1 cellular context compared by ENCODE assay signal in genomic region chrX:154751121-154751668, GRCh38.
TF ChIP-seq lines count a peak whose summit lies in the region.

No MANE protein-coding gene starts in this region.

TF ChIP-seq in K562, 482 proteins besides CTCF, POLR2A, EP300 and RAD21 (continued from another document and continues in another):
- TF ChIP-seq, protein P1, sequence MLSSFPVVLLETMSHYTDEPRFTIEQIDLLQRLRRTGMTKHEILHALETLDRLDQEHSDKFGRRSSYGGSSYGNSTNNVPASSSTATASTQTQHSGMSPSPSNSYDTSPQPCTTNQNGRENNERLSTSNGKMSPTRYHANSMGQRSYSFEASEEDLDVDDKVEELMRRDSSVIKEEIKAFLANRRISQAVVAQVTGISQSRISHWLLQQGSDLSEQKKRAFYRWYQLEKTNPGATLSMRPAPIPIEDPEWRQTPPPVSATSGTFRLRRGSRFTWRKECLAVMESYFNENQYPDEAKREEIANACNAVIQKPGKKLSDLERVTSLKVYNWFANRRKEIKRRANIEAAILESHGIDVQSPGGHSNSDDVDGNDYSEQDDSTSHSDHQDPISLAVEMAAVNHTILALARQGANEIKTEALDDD (IDR thresholded peaks at IDR 0.05): no peak
- no peak for TF ChIP-seq ZBED1 (IDR thresholded peaks at IDR 0.05)
- TF ChIP-seq YY1 (IDR thresholded peaks at IDR 0.05; ENCODE audit: borderline replicate concordance in 1 of 3, control insufficient read depth in 1 of 3, extremely low read depth in 1 of 3, insufficient read depth in 3 of 3, insufficient read length in 1 of 3, insufficient replicate concordance in 2 of 3, low read depth in 1 of 3, low read length in 2 of 3): no peak
- no peak for TF ChIP-seq STAT5A (IDR thresholded peaks at IDR 0.05; ENCODE audit: borderline replicate concordance, low read length)
- TF ChIP-seq ZNF212 (CRISPR knock-in tag; IDR thresholded peaks at IDR 0.05): no peak
- TF ChIP-seq MTA3 (IDR thresholded peaks at IDR 0.05; ENCODE audit: borderline replicate concordance): no peak
- TF ChIP-seq NONO (IDR thresholded peaks at IDR 0.05; ENCODE audit: low read depth in 2 of 2, low read length in 1 of 2): no peak
- no peak for TF ChIP-seq ZNF140 (CRISPR knock-in tag; IDR thresholded peaks at IDR 0.05)
- no peak; the same call in 1 of the 2 replicates for TF ChIP-seq ZNF263 (CRISPR knock-in tag; IDR thresholded peaks at IDR 0.05; ENCODE audit: borderline replicate concordance)
- no peak for TF ChIP-seq ATF7 (IDR thresholded peaks at IDR 0.05)
- TF ChIP-seq RHOXF2B (CRISPR knock-in tag; conservative IDR thresholded peaks at IDR 0.05): no peak
- peak; percentile 61 for TF ChIP-seq POLR2B (IDR thresholded peaks at IDR 0.05; ENCODE audit: low read depth, partially characterized antibody)
- TF ChIP-seq ERF (CRISPR knock-in tag; IDR thresholded peaks at IDR 0.05): no peak
- TF ChIP-seq PRPF4 (IDR thresholded peaks at IDR 0.05; ENCODE audit: insufficient read depth, low read depth, low read length, poor library complexity, severe bottlenecking): no peak
- TF ChIP-seq TCF7 (IDR thresholded peaks at IDR 0.05; ENCODE audit: borderline replicate concordance): no peak
- TF ChIP-seq RFX1 (IDR thresholded peaks at IDR 0.05): no peak
- no peak for TF ChIP-seq HDAC6 (IDR thresholded peaks at IDR 0.05; ENCODE audit: low read depth, low read length)
- TF ChIP-seq, protein P2, sequence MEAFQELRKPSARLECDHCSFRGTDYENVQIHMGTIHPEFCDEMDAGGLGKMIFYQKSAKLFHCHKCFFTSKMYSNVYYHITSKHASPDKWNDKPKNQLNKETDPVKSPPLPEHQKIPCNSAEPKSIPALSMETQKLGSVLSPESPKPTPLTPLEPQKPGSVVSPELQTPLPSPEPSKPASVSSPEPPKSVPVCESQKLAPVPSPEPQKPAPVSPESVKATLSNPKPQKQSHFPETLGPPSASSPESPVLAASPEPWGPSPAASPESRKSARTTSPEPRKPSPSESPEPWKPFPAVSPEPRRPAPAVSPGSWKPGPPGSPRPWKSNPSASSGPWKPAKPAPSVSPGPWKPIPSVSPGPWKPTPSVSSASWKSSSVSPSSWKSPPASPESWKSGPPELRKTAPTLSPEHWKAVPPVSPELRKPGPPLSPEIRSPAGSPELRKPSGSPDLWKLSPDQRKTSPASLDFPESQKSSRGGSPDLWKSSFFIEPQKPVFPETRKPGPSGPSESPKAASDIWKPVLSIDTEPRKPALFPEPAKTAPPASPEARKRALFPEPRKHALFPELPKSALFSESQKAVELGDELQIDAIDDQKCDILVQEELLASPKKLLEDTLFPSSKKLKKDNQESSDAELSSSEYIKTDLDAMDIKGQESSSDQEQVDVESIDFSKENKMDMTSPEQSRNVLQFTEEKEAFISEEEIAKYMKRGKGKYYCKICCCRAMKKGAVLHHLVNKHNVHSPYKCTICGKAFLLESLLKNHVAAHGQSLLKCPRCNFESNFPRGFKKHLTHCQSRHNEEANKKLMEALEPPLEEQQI (IDR thresholded peaks at IDR 0.05): no peak
- TF ChIP-seq SETDB1 (IDR thresholded peaks at IDR 0.05; ENCODE audit: low read length): no peak
- peak; percentile 93 for TF ChIP-seq SPI1 (IDR thresholded peaks at IDR 0.05; ENCODE audit: borderline replicate concordance, low read depth, low read length)
- TF ChIP-seq HMG20B (CRISPR knock-in tag; IDR thresholded peaks at IDR 0.05): no peak
- TF ChIP-seq E2F1 (CRISPR knock-in tag; IDR thresholded peaks at IDR 0.05): no peak
- TF ChIP-seq CBX2 (IDR thresholded peaks at IDR 0.05; ENCODE audit: insufficient read depth, low read length, poor library complexity, severe bottlenecking): no peak
- no peak for TF ChIP-seq CHD2 (IDR thresholded peaks at IDR 0.05; ENCODE audit: low read depth, low read length)
- no peak for TF ChIP-seq ILK (tag; IDR thresholded peaks at IDR 0.05; ENCODE audit: borderline replicate concordance, low read depth)
- TF ChIP-seq ETV6 (IDR thresholded peaks at IDR 0.05; ENCODE audit: borderline replicate concordance in 1 of 2, low read depth in 2 of 2, low read length in 1 of 2): no peak
- TF ChIP-seq ETV6 (CRISPR knock-in tag; IDR thresholded peaks at IDR 0.05; ENCODE audit: borderline replicate concordance): no peak
- no peak for TF ChIP-seq RBM15 (IDR thresholded peaks at IDR 0.05; ENCODE audit: insufficient read depth, low read length)
- TF ChIP-seq, protein P3, sequence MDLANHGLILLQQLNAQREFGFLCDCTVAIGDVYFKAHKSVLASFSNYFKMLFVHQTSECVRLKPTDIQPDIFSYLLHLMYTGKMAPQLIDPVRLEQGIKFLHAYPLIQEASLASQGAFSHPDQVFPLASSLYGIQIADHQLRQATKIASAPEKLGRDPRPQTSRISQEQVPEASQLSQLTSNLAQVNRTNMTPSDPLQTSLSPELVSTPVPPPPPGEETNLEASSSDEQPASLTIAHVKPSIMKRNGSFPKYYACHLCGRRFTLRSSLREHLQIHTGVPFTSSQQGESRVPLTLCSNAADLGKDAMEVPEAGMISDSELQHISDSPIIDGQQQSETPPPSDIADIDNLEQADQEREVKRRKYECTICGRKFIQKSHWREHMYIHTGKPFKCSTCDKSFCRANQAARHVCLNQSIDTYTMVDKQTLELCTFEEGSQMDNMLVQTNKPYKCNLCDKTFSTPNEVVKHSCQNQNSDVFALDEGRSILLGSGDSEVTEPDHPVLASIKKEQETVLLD (IDR thresholded peaks at IDR 0.05): 0 out of 2 replicates have a peak, but pooled peaks have one; percentile 43
- TF ChIP-seq, protein P4, sequence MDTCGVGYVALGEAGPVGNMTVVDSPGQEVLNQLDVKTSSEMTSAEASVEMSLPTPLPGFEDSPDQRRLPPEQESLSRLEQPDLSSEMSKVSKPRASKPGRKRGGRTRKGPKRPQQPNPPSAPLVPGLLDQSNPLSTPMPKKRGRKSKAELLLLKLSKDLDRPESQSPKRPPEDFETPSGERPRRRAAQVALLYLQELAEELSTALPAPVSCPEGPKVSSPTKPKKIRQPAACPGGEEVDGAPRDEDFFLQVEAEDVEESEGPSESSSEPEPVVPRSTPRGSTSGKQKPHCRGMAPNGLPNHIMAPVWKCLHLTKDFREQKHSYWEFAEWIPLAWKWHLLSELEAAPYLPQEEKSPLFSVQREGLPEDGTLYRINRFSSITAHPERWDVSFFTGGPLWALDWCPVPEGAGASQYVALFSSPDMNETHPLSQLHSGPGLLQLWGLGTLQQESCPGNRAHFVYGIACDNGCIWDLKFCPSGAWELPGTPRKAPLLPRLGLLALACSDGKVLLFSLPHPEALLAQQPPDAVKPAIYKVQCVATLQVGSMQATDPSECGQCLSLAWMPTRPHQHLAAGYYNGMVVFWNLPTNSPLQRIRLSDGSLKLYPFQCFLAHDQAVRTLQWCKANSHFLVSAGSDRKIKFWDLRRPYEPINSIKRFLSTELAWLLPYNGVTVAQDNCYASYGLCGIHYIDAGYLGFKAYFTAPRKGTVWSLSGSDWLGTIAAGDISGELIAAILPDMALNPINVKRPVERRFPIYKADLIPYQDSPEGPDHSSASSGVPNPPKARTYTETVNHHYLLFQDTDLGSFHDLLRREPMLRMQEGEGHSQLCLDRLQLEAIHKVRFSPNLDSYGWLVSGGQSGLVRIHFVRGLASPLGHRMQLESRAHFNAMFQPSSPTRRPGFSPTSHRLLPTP (IDR thresholded peaks at IDR 0.05; ENCODE audit: borderline replicate concordance, extremely low read depth, insufficient read length): no peak
- TF ChIP-seq MAZ (CRISPR knock-in tag; conservative IDR thresholded peaks at IDR 0.05 in 1 of 2, IDR thresholded peaks at IDR 0.05 in 1 of 2): no peak
- TF ChIP-seq ZNF696 (CRISPR knock-in tag; conservative IDR thresholded peaks at IDR 0.05): no peak
- TF ChIP-seq ETV5 (CRISPR knock-in tag; IDR thresholded peaks at IDR 0.05; ENCODE audit: low read depth): peak; percentile 31; the same call in 1 of the 2 replicates
- no peak for TF ChIP-seq KAT2B (IDR thresholded peaks at IDR 0.05; ENCODE audit: low read depth, low read length)
- TF ChIP-seq ZNF76 (CRISPR knock-in tag; IDR thresholded peaks at IDR 0.05; ENCODE audit: borderline replicate concordance): no peak
- TF ChIP-seq, protein P5, sequence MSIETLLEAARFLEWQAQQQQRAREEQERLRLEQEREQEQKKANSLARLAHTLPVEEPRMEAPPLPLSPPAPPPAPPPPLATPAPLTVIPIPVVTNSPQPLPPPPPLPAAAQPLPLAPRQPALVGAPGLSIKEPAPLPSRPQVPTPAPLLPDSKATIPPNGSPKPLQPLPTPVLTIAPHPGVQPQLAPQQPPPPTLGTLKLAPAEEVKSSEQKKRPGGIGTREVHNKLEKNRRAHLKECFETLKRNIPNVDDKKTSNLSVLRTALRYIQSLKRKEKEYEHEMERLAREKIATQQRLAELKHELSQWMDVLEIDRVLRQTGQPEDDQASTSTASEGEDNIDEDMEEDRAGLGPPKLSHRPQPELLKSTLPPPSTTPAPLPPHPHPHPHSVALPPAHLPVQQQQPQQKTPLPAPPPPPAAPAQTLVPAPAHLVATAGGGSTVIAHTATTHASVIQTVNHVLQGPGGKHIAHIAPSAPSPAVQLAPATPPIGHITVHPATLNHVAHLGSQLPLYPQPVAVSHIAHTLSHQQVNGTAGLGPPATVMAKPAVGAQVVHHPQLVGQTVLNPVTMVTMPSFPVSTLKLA (conservative IDR thresholded peaks at IDR 0.05): peak in 1 of 2 experiments; percentile 50; a peak in 1 of 4 replicates
- TF ChIP-seq ZBTB5 (IDR thresholded peaks at IDR 0.05): no peak
- TF ChIP-seq ZNF707 (CRISPR knock-in tag; conservative IDR thresholded peaks at IDR 0.05): no peak
- TF ChIP-seq RBM39 (optimal IDR thresholded peaks at IDR 0.05; ENCODE audit: low read depth, low read length): no peak
- no peak for TF ChIP-seq HNRNPLL (IDR thresholded peaks at IDR 0.05; ENCODE audit: low read depth, low read length, poor library complexity, severe bottlenecking)
- no peak for TF ChIP-seq ZNF764 (CRISPR knock-in tag; IDR thresholded peaks at IDR 0.05; ENCODE audit: low read depth)
- TF ChIP-seq XRCC4 (IDR thresholded peaks at IDR 0.05; ENCODE audit: extremely low read depth, insufficient read depth, insufficient read length): no peak
- no peak for TF ChIP-seq MTA2 (IDR thresholded peaks at IDR 0.05; ENCODE audit: low read depth)
- TF ChIP-seq SLC30A9 (CRISPR knock-in tag; IDR thresholded peaks at IDR 0.05): no peak
- no peak for TF ChIP-seq CBX8 (IDR thresholded peaks at IDR 0.05; ENCODE audit: borderline replicate concordance, extremely low read depth, low read depth, low read length, poor library complexity, severe bottlenecking)
- no peak for TF ChIP-seq ELF4 (CRISPR knock-in tag; IDR thresholded peaks at IDR 0.05)
- TF ChIP-seq TCFL5 (CRISPR knock-in tag; conservative IDR thresholded peaks at IDR 0.05): no peak
- no peak for TF ChIP-seq SIN3A (IDR thresholded peaks at IDR 0.05; ENCODE audit: borderline replicate concordance in 2 of 2, control insufficient read depth in 1 of 2, low read depth in 2 of 2, low read length in 2 of 2)
- no peak for TF ChIP-seq ZNF197 (CRISPR knock-in tag; IDR thresholded peaks at IDR 0.05; ENCODE audit: low read depth)
- TF ChIP-seq POLR2H (tag; IDR thresholded peaks at IDR 0.05; ENCODE audit: low read depth): no peak
- no peak for TF ChIP-seq ZNF280B (CRISPR knock-in tag; IDR thresholded peaks at IDR 0.05)
- no peak for TF ChIP-seq MBD2 (IDR thresholded peaks at IDR 0.05; ENCODE audit: borderline replicate concordance, low read depth)
- no peak for TF ChIP-seq EZH2 (IDR thresholded peaks at IDR 0.05; ENCODE audit: borderline replicate concordance, low read depth, low read length)
- TF ChIP-seq, protein P6, sequence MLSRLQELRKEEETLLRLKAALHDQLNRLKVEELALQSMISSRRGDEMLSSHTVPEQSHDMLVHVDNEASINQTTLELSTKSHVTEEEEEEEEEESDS (CRISPR knock-in tag; IDR thresholded peaks at IDR 0.05): no peak
- TF ChIP-seq SMARCA4 (IDR thresholded peaks at IDR 0.05): no peak; the same call in 1 of the 2 replicates
- TF ChIP-seq E2F4 (CRISPR knock-in tag; IDR thresholded peaks at IDR 0.05; ENCODE audit: low read depth): no peak
- TF ChIP-seq HDAC1 (IDR thresholded peaks at IDR 0.05): peak in 1 of 2 experiments; percentile 23; a peak in 1 of 4 replicates
- TF ChIP-seq CBX1 (IDR thresholded peaks at IDR 0.05; ENCODE audit: low read depth): no peak
